In genomic region chr11:34262601-34263081, GRCh38 we compare ENCODE assay signal across 14 cellular contexts.
DNase-seq lines count a peak whose midpoint lies in the region; TF ChIP-seq lines count a peak whose summit lies in the region.
"Had no signal": no experiment of that assay in that cellular context is flagged by ENCODE, and none has a peak within 500 bp of the region (broad histone marks: within the 10 kb centered on the region; RNA-seq: fewer than 3 reads in every experiment).

No MANE protein-coding gene starts in this region.

- H3K4me1 Mint-ChIP-seq in nephron = peaks cover 50% of the 10 kb centered on the region
- H3K4me1 Mint-ChIP-seq in activated T-helper 2 cell treated with anti-CD3 and anti-CD28 coated beads, Interferon-gamma antibody, Interleukin-2, Interleukin-4, amounts not matched to agents 10 μg/mL and 5 μg/mL and 100 μg/mL, durations not matched to agents 14 hours and 24 hours and 36 hours (ENCODE audit: low read depth) = peaks cover 23% of the 10 kb centered on the region
- H3K4me1 Mint-ChIP-seq in HFFc6 (ENCODE audit: low read depth) = peaks cover 35% of the 10 kb centered on the region

- peak overlapping the region; percentile 32 for H3K27ac ChIP-seq in C4-2B
- H3K27ac ChIP-seq in caudate nucleus (ENCODE audit: low read depth, low read length) = peak overlapping the region; percentile 84
- H3K27ac ChIP-seq: HL-60, SJSA1, spleen had no signal

- TF ChIP-seq CTCF in C4-2B (conservative IDR thresholded peaks at IDR 0.05) (no peak), nephron (IDR thresholded peaks at IDR 0.05; ENCODE audit: unreplicated experiment in 3 of 3) (no peak), HFFc6 (IDR thresholded peaks at IDR 0.05) (no peak)

- DNase-seq in NCI-H2029 treated with DMSO at 0.1 percent for 48 hours (lab: John Stamatoyannopoulos, UW) = peak; percentile 48
- peak in 27 of 61 donors; percentile 9 to 68 (median 33) for DNase-seq in caudate nucleus (lab: John Stamatoyannopoulos, UW)
- DNase-seq in activated CD4-positive, alpha-beta T cell treated with anti-CD3 and anti-CD28 coated beads for 48 hours = no peak
- no peak for DNase-seq in cortex of kidney (lab: John Stamatoyannopoulos, UW)
- DNase-seq in activated T-helper 2 cell treated with anti-CD3 and anti-CD28 coated beads, Interferon-gamma antibody, Interleukin-2, Interleukin-4, amounts not matched to agents 10 μg/mL and 5 μg/mL and 100 μg/mL, durations not matched to agents 14 hours and 24 hours and 36 hours (ENCODE audit: low spot score) = no peak
- DNase-seq in HFFc6 = no peak
- DNase-seq: activated CD8-positive, alpha-beta T cell treated with anti-CD3 and anti-CD28 coated beads, Interleukin-2, amount 10 ng/mL, durations not matched to agents 7 days and 5 days; AML-193; Karpas-422; spleen had no signal

- H3K36me3 Mint-ChIP-seq in nephron (ENCODE audit: low read depth) (no peaks in the 10 kb centered on the region), HFFc6 (ENCODE audit: low read depth) (no peaks in the 10 kb centered on the region)
- no peaks in the 10 kb centered on the region for H3K36me3 Mint-ChIP-seq in activated T-helper 2 cell treated with anti-CD3 and anti-CD28 coated beads, Interferon-gamma antibody, Interleukin-2, Interleukin-4, amounts not matched to agents 10 μg/mL and 5 μg/mL and 100 μg/mL, durations not matched to agents 14 hours and 24 hours and 36 hours (ENCODE audit: low read depth)

- H3K27ac Mint-ChIP-seq in nephron (peak overlapping the region; percentile 43 to 93 (median 88)), HFFc6 (no peak overlapping the region)
- no peak overlapping the region for H3K27ac Mint-ChIP-seq in activated T-helper 2 cell treated with anti-CD3 and anti-CD28 coated beads, Interferon-gamma antibody, Interleukin-2, Interleukin-4, amounts not matched to agents 10 μg/mL and 5 μg/mL and 100 μg/mL, durations not matched to agents 14 hours and 24 hours and 36 hours
- H3K27ac Mint-ChIP-seq: activated CD8-positive, alpha-beta T cell treated with anti-CD3 and anti-CD28 coated beads, Interleukin-2, amount 10 ng/mL, durations not matched to agents 7 days and 5 days had no signal

- no peak overlapping the region for H3K4me3 Mint-ChIP-seq in nephron
- H3K4me3 Mint-ChIP-seq in activated T-helper 2 cell treated with anti-CD3 and anti-CD28 coated beads, Interferon-gamma antibody, Interleukin-2, Interleukin-4, amounts not matched to agents 10 μg/mL and 5 μg/mL and 100 μg/mL, durations not matched to agents 14 hours and 24 hours and 36 hours (ENCODE audit: low read depth) = no peak overlapping the region
- no peak overlapping the region for H3K4me3 Mint-ChIP-seq in HFFc6
- H3K4me3 Mint-ChIP-seq: activated CD8-positive, alpha-beta T cell treated with anti-CD3 and anti-CD28 coated beads, Interleukin-2, amount 10 ng/mL, durations not matched to agents 7 days and 5 days had no signal

- intact Hi-C loops in activated T-helper 2 cell treated with anti-CD3 and anti-CD28 coated beads, Interferon-gamma antibody, Interleukin-2, Interleukin-4, amounts not matched to agents 10 μg/mL and 5 μg/mL and 100 μg/mL, durations not matched to agents 14 hours and 24 hours and 36 hours (cut with micrococcal nuclease) = no loop called here

- H3K9me3 Mint-ChIP-seq in nephron = no peaks in the 10 kb centered on the region
- no peaks in the 10 kb centered on the region for H3K9me3 Mint-ChIP-seq in activated T-helper 2 cell treated with anti-CD3 and anti-CD28 coated beads, Interferon-gamma antibody, Interleukin-2, Interleukin-4, amounts not matched to agents 10 μg/mL and 5 μg/mL and 100 μg/mL, durations not matched to agents 14 hours and 24 hours and 36 hours
- no peaks in the 10 kb centered on the region for H3K9me3 Mint-ChIP-seq in HFFc6

- H3K27me3 Mint-ChIP-seq in nephron (ENCODE audit: low read depth) (peaks cover 19% of the 10 kb centered on the region), HFFc6 (ENCODE audit: insufficient read depth) (peaks cover 12% of the 10 kb centered on the region)
- H3K27me3 Mint-ChIP-seq in activated T-helper 2 cell treated with anti-CD3 and anti-CD28 coated beads, Interferon-gamma antibody, Interleukin-2, Interleukin-4, amounts not matched to agents 10 μg/mL and 5 μg/mL and 100 μg/mL, durations not matched to agents 14 hours and 24 hours and 36 hours (ENCODE audit: low read depth) = peaks cover 2% of the 10 kb centered on the region

Comparison
In these comparisons a context has a peak if more than half of its experiments do, and no peak if none do; other contexts are left out.
1. H3K27ac Mint-ChIP-seq: peak in nephron (3 of 3); none in activated T-helper 2 cell treated with anti-CD3 and anti-CD28 coated beads, Interferon-gamma antibody, Interleukin-2, Interleukin-4, amounts not matched to agents 10 μg/mL and 5 μg/mL and 100 μg/mL, durations not matched to agents 14 hours and 24 hours and 36 hours (single experiment) and HFFc6 (single experiment).